In the genomic region with DNA sequence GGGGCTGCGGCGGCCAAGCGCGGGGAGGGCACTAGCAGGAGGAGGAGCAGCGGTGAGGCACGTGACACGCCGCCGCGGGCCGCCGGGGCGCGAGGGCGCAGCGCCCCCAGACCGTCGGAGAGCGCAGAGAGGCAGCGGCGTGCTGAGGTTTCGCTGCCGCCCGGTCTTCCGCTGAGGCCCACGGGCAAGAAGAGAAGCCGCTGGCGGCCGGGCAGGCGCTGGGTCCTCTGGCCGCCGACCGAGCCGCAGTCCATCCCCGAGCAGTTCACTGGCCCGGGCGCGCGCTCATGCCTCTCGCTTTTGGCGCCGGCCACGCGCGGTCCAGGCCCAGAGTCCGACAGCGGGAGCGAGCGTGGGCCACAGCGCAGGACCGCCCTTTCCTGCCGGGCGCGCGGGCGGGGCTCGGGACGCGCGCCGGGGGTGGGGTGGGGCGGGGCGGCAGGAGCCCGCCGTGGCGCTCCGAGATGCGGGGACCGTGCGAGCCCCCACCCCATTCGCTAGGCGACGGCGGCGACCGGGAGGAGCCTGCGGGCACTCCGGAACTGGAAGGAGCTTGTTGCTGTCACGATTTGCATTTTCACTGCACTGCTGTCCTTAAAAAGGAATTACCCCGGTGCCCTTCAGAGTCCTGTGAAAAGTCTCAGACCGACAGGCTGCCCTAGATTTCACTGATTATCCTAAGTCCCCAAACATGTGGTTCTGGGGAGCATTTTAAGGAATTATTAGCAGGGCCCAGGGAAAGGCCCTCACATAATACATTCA, we compare ENCODE assay signal across 1 cellular context.
TF ChIP-seq lines count a peak whose summit lies in the region.

Gene MCUR1, minus strand, starts transcription at position 382 of the 762 bp plus-strand sequence. Its CDS starts 128 bp downstream, at position 254.

TF ChIP-seq in PFSK-1, 5 proteins besides CTCF, POLR2A, EP300 and RAD21 (continued from another document):
- TF ChIP-seq REST (IDR thresholded peaks at IDR 0.05; ENCODE audit: insufficient read depth in 1 of 2, low read depth in 2 of 2, low read length in 2 of 2): no peak
- TF ChIP-seq FOXP2 (optimal IDR thresholded peaks at IDR 0.05; ENCODE audit: borderline replicate concordance, extremely low read depth, extremely low read length, insufficient read depth): peak; percentile 9
TF ChIP-seq in PFSK-1: peak in this region for 2.
